ENCODE assay signal across 8 cellular contexts in genomic region chr6:156720739-156721714, GRCh38. TPM values are rescaled to one million over a fixed set of nuclear protein-coding genes. Genes with fewer than 3 reads are reported as not detected.
DNase-seq lines count a peak whose midpoint lies in the region; ATAC-seq and TF ChIP-seq lines count a peak whose summit lies in the region.

No MANE protein-coding gene starts in this region.

- peak overlapping the region in 7 of 8 donors; percentile 27 to 89 (median 48) for H3K27ac Mint-ChIP-seq in CD8-positive, alpha-beta memory T cell

- CTCF ChIA-PET in CD8-positive, alpha-beta memory T cell (lab: Charles Lee): interaction anchor here (1.1 to 1.7 kb wide), 2 partner anchors 31 to 34 kb away, joined by 3 to 5 read pairs; no protein-coding TSS in a partner anchor

- H3K36me3 Mint-ChIP-seq in CD8-positive, alpha-beta memory T cell: peaks cover 0 to 3% (median 1%) of the 10 kb centered on the region in 3 donors

- H3K27ac ChIP-seq in CD8-positive, alpha-beta memory T cell (ENCODE audit: low read depth, low read length): no peak overlapping the region
- H3K27ac ChIP-seq in brain microvascular endothelial cell (peak overlapping the region; percentile 80), lower lobe of right lung (peak overlapping the region; percentile 88), urinary bladder (ENCODE audit: low read depth) (peak overlapping the region; percentile 57)

- peak overlapping the region in 5 of 7 donors; percentile 71 to 90 (median 76) for H3K4me3 Mint-ChIP-seq in CD8-positive, alpha-beta memory T cell

- H3K9me3 Mint-ChIP-seq in CD8-positive, alpha-beta memory T cell: no peaks in the 10 kb centered on the region

- H3K27me3 Mint-ChIP-seq in CD8-positive, alpha-beta memory T cell: peaks cover 0 to 2% of the 10 kb centered on the region in 2 donors

- no peaks in the 10 kb centered on the region for H3K36me3 ChIP-seq in CD8-positive, alpha-beta memory T cell (ENCODE audit: insufficient read depth, low read length)
- no peaks in the 10 kb centered on the region for H3K36me3 ChIP-seq in brain microvascular endothelial cell (replicated peaks)
- H3K36me3 ChIP-seq in lower lobe of right lung: no peaks in the 10 kb centered on the region
- no peaks in the 10 kb centered on the region for H3K36me3 ChIP-seq in urinary bladder (ENCODE audit: insufficient read depth)

- 49% methylated on average over 16 of the region's 16 CpGs for WGBS in urinary bladder

- H3K4me3 ChIP-seq in CD8-positive, alpha-beta memory T cell (ENCODE audit: low read length): no peak overlapping the region
- H3K4me3 ChIP-seq in brain microvascular endothelial cell (ENCODE audit: low read depth, low read length) (no peak overlapping the region), lower lobe of right lung (no peak overlapping the region), urinary bladder (ENCODE audit: low read depth, low read length) (no peak overlapping the region)

- intact Hi-C loops in lower lobe of right lung (cut with DNase I): no loop called here

- H3K9me3 ChIP-seq in CD8-positive, alpha-beta memory T cell (ENCODE audit: low read length): no peaks in the 10 kb centered on the region
- no peaks in the 10 kb centered on the region for H3K9me3 ChIP-seq in lower lobe of right lung

- peaks cover 7 to 22% (median 14%) of the 10 kb centered on the region in 3 donors for H3K4me1 Mint-ChIP-seq in CD8-positive, alpha-beta memory T cell

- H3K27me3 ChIP-seq in CD8-positive, alpha-beta memory T cell (ENCODE audit: insufficient read depth, low read length, poor library complexity, severe bottlenecking): no peaks in the 10 kb centered on the region
- H3K27me3 ChIP-seq in brain microvascular endothelial cell (replicated peaks) (no peaks in the 10 kb centered on the region), lower lobe of right lung (ENCODE audit: low read depth) (no peaks in the 10 kb centered on the region)

- ATAC-seq in GM19467 (IDR thresholded peaks at IDR 0.05; ENCODE audit: unreplicated experiment) (peak; percentile 40), HG03565 (IDR thresholded peaks at IDR 0.05; ENCODE audit: unreplicated experiment) (peak; percentile 44), lower lobe of right lung (peak; percentile 63 to 67)

- TF ChIP-seq CTCF in brain microvascular endothelial cell (IDR thresholded peaks at IDR 0.05; ENCODE audit: low read depth, low read length, missing control alignments) (no peak), lower lobe of right lung (IDR thresholded peaks at IDR 0.05) (no peak)

- peaks cover 14% of the 10 kb centered on the region for H3K4me1 ChIP-seq in CD8-positive, alpha-beta memory T cell (ENCODE audit: insufficient read depth, low read length)
- H3K4me1 ChIP-seq in lower lobe of right lung: peaks cover 28% of the 10 kb centered on the region
- no peaks in the 10 kb centered on the region for H3K4me1 ChIP-seq in urinary bladder (ENCODE audit: insufficient read depth)

- POLR2A ChIA-PET in CD8-positive, alpha-beta memory T cell (lab: Charles Lee): interaction anchor here (0.8 to 1.3 kb wide), 4 partner anchors 33 to 300 kb away, joined by 3 to 6 read pairs (median 3); no protein-coding TSS in a partner anchor

- no peak for DNase-seq in CD8-positive, alpha-beta memory T cell
- DNase-seq in brain microvascular endothelial cell (peak; percentile 7), lower lobe of right lung (peak; percentile 65), NCI-H146 treated with DMSO at 0.1 percent for 48 hours (lab: John Stamatoyannopoulos, UW; ENCODE audit: unreplicated experiment) (no peak), germinal center (ENCODE audit: low spot score) (no peak)

- in situ Hi-C loops in brain microvascular endothelial cell (cut with HindIII; ENCODE audit: low pct_ligation_motif_present, low sequenced_read_pairs): no loop called here

RNA-seq across cellular contexts. Expression of gene ARID1B, which starts 56.2 kb away (rescaled TPM):
- 10 to 100 TPM; 53.0 to 57.9 TPM for total RNA-seq in CD8-positive, alpha-beta memory T cell
- polyA plus RNA-seq in CD8-positive, alpha-beta memory T cell: 19.1 TPM
- total RNA-seq in lower lobe of right lung (95.5 TPM), urinary bladder (213 TPM)
- 36.2 TPM for polyA plus RNA-seq in urinary bladder

Comparison
In these comparisons a context has a peak if more than half of its experiments do, and no peak if none do; other contexts are left out.
1. DNase-seq: peak in brain microvascular endothelial cell (single experiment) and lower lobe of right lung (single experiment); none in CD8-positive, alpha-beta memory T cell (0 of 5), NCI-H146 treated with DMSO at 0.1 percent for 48 hours (single experiment) and germinal center (single experiment).
2. Peak in every context shown above with its lines, with median percentiles within 50 percentile points of each other: ATAC-seq.